In genomic region chr2:36059684-36060083, GRCh38 we compare ENCODE assay signal across 13 cellular contexts.
DNase-seq lines count a peak whose midpoint lies in the region; ATAC-seq, FAIRE-seq and TF ChIP-seq lines count a peak whose summit lies in the region.
"Had no signal": no experiment of that assay in that cellular context is flagged by ENCODE, and none has a peak within 500 bp of the region (broad histone marks: within the 10 kb centered on the region; RNA-seq: fewer than 3 reads in every experiment).

No MANE protein-coding gene starts in this region.

- FAIRE-seq in GM18507 (lab: Jason Lieb, UNC) (peak; percentile 84), H1 (lab: Jason Lieb, UNC) (no peak)
- FAIRE-seq: HepG2 had no signal

- H3K27me3 ChIP-seq in H1 (replicated peaks in 1 of 4; ENCODE audit: control insufficient read depth in 3 of 4, extremely low read depth in 1 of 4, insufficient read depth in 3 of 4, low read length in 3 of 4): no peaks in the 10 kb centered on the region
- H3K27me3 ChIP-seq in mesenchymal stem cell (ENCODE audit: control insufficient read depth in 1 of 2, insufficient read depth in 1 of 2, low read length in 2 of 2): no peaks in the 10 kb centered on the region
- H3K27me3 ChIP-seq in heart left ventricle: peaks cover 0 to 5% (median 0%) of the 10 kb centered on the region in 9 donors
- H3K27me3 ChIP-seq: SJCRH30 had no signal

- no peak overlapping the region for H3K14ac ChIP-seq in H1 (ENCODE audit: insufficient read length)
- H3K14ac ChIP-seq in mesenchymal stem cell (ENCODE audit: low read length in 2 of 2): no peak overlapping the region

- H3K18ac ChIP-seq in H1 (ENCODE audit: extremely low read depth, low read length): no peak overlapping the region
- H3K18ac ChIP-seq in mesenchymal stem cell (ENCODE audit: low read depth in 1 of 2, low read length in 2 of 2): no peak overlapping the region

- no peak overlapping the region for H3K56ac ChIP-seq in H1 (replicated peaks; ENCODE audit: insufficient read length, low read depth, low read length)

- H3K79me1 ChIP-seq in H1 (ENCODE audit: low read depth, low read length) (no peaks in the 10 kb centered on the region), mesenchymal stem cell (replicated peaks; ENCODE audit: low read length, poor library complexity, severe bottlenecking) (no peaks in the 10 kb centered on the region)

- H4K8ac ChIP-seq in H1 (ENCODE audit: extremely low read depth, insufficient read depth, low read length) (no peak overlapping the region), mesenchymal stem cell (ENCODE audit: low read length) (no peak overlapping the region)

- peak overlapping the region in 1 of 4 experiments; percentile 8; a peak in 1 of 7 replicates for H3K9ac ChIP-seq in H1 (replicated peaks in 1 of 4; ENCODE audit: extremely low read depth in 1 of 4, low read depth in 3 of 4, low read length in 3 of 4)
- H3K9ac ChIP-seq in mesenchymal stem cell (ENCODE audit: low read length): no peak overlapping the region

- H3K4ac ChIP-seq in H1 (replicated peaks; ENCODE audit: insufficient read length, low read depth, low read length) (no peak overlapping the region), mesenchymal stem cell (ENCODE audit: low read depth in 1 of 2, low read length in 2 of 2) (no peak overlapping the region)

- TF ChIP-seq POLR2A in H1 (IDR thresholded peaks at IDR 0.05; ENCODE audit: control extremely low read depth in 1 of 2, low read depth in 2 of 2, low read length in 2 of 2): no peak
- TF ChIP-seq POLR2A in heart left ventricle (IDR thresholded peaks at IDR 0.05): no peak

- H3K23me2 ChIP-seq in H1 (ENCODE audit: low read depth, low read length): peaks cover 2% of the 10 kb centered on the region; the same call in 1 of the 2 replicates

- no peak for TF ChIP-seq RAD21 in H1 (IDR thresholded peaks at IDR 0.05 in 1 of 2, conservative IDR thresholded peaks at IDR 0.05 in 1 of 2; ENCODE audit: low read depth in 2 of 2, low read length in 2 of 2)

- H2AFZ ChIP-seq in H1 (ENCODE audit: low read length): 0 out of 2 replicates have a peak overlapping the region, but pooled peaks have one; percentile 23
- H2AFZ ChIP-seq in mesenchymal stem cell (ENCODE audit: low read depth, low read length): no peak overlapping the region

- no peaks in the 10 kb centered on the region for H4K20me1 ChIP-seq in H1 (replicated peaks in 1 of 2; ENCODE audit: control insufficient read depth in 1 of 2, insufficient read depth in 2 of 2, low read length in 2 of 2)

- no peaks in the 10 kb centered on the region for H3K9me3 ChIP-seq in H1 (ENCODE audit: insufficient read depth in 2 of 2, low read depth in 1 of 2, low read length in 1 of 2)
- H3K9me3 ChIP-seq in mesenchymal stem cell (ENCODE audit: control insufficient read depth, low read length): no peaks in the 10 kb centered on the region
- H3K9me3 ChIP-seq in heart left ventricle: peaks cover 0 to 3% (median 0%) of the 10 kb centered on the region in 12 donors
- H3K9me3 ChIP-seq: SJCRH30 had no signal

- H3K23ac ChIP-seq in H1 (ENCODE audit: insufficient read length): no peak overlapping the region
- H3K23ac ChIP-seq in mesenchymal stem cell (ENCODE audit: low read length in 2 of 2): no peak overlapping the region

- H4K91ac ChIP-seq in H1 (replicated peaks; ENCODE audit: insufficient read length, low read length) (no peak overlapping the region), mesenchymal stem cell (ENCODE audit: low read length) (no peak overlapping the region)

- H3K4me2 ChIP-seq in H1 (ENCODE audit: insufficient read depth in 1 of 2, low read depth in 2 of 2, low read length in 2 of 2) (no peak overlapping the region), mesenchymal stem cell (ENCODE audit: low read length, poor library complexity, severe bottlenecking) (no peak overlapping the region)

- peak; percentile 4 for DNase-seq in GM18507 (ENCODE audit: extremely low spot score, insufficient read length, low read depth)
- DNase-seq in H1 (ENCODE audit: low read depth in 1 of 2, low spot score in 2 of 2): no peak
- no peak for DNase-seq in effector CD4-positive, alpha-beta T cell
- no peak for DNase-seq in mesenchymal stem cell
- DNase-seq in heart left ventricle: no peak
- DNase-seq in NCI-H1048 (lab: John Stamatoyannopoulos, UW): no peak
- DNase-seq: activated gamma-delta T cell, DMS153, SJCRH30 had no signal

- peak; percentile 100 for ATAC-seq in GM21717 (IDR thresholded peaks at IDR 0.05; ENCODE audit: unreplicated experiment)
- peak; percentile 100 for ATAC-seq in HG03442 (IDR thresholded peaks at IDR 0.05; ENCODE audit: unreplicated experiment)
- ATAC-seq in heart left ventricle: no peak
- ATAC-seq: HepG2 had no signal

- H3K36me3 ChIP-seq in H1 (ENCODE audit: control insufficient read depth in 2 of 4, insufficient read depth in 4 of 4, low read length in 3 of 4) (no peaks in the 10 kb centered on the region), mesenchymal stem cell (ENCODE audit: control insufficient read depth in 1 of 2, insufficient read depth in 2 of 2, low read depth in 1 of 2, low read length in 2 of 2) (no peaks in the 10 kb centered on the region), heart left ventricle (no peaks in the 10 kb centered on the region)
- H3K36me3 ChIP-seq: SJCRH30 had no signal

- H3K27ac ChIP-seq in H1 (ENCODE audit: low read depth, low read length): no peak overlapping the region
- H3K27ac ChIP-seq in mesenchymal stem cell (ENCODE audit: low read length, poor library complexity, severe bottlenecking): no peak overlapping the region
- H3K27ac ChIP-seq in heart left ventricle: no peak overlapping the region
- H3K27ac ChIP-seq: SJCRH30 had no signal

- no peak overlapping the region for H2BK20ac ChIP-seq in H1 (ENCODE audit: low read length)

- H2BK120ac ChIP-seq in H1 (replicated peaks; ENCODE audit: low read depth, low read length) (no peak overlapping the region), mesenchymal stem cell (ENCODE audit: low read depth, low read length) (no peak overlapping the region)

- no peaks in the 10 kb centered on the region for H3K79me2 ChIP-seq in H1 (ENCODE audit: control insufficient read depth in 1 of 2, insufficient read depth in 2 of 2, low read length in 2 of 2)

- CTCF ChIA-PET in H1 (lab: Charles Lee; ENCODE audit: partially characterized antibody): interaction anchor here (0.5 to 2.7 kb wide), 5 partner anchors 11 to 726 kb away, joined by 3 to 7 read pairs (median 3); no protein-coding TSS in a partner anchor

- H2BK5ac ChIP-seq in H1 (ENCODE audit: low read depth, low read length): no peak overlapping the region
- H2BK5ac ChIP-seq in mesenchymal stem cell (ENCODE audit: low read depth, low read length, poor library complexity, severe bottlenecking): no peak overlapping the region

- intact Hi-C loops in heart left ventricle (cut with DNase I): no loop called here

- H2BK12ac ChIP-seq in H1 (ENCODE audit: low read depth, low read length) (no peak overlapping the region), mesenchymal stem cell (ENCODE audit: low read length in 2 of 2) (no peak overlapping the region)

- no peak for TF ChIP-seq EP300 in H1 (IDR thresholded peaks at IDR 0.05; ENCODE audit: borderline replicate concordance in 1 of 2, low read depth in 2 of 2, low read length in 2 of 2)

- POLR2A ChIA-PET in H1 (lab: Charles Lee; ENCODE audit: partially characterized antibody): no interaction called here

- no peak overlapping the region for H4K5ac ChIP-seq in H1 (ENCODE audit: insufficient read length, low read depth, low read length)

- no peak overlapping the region for H2AK5ac ChIP-seq in H1 (ENCODE audit: low read depth, low read length)
- H2AK5ac ChIP-seq in mesenchymal stem cell (ENCODE audit: low read length, severe bottlenecking): no peak overlapping the region

- no peak overlapping the region for H3K4me3 ChIP-seq in H1 (ENCODE audit: extremely low read depth in 1 of 4, insufficient read depth in 2 of 4, low read depth in 3 of 4, low read length in 4 of 4)
- H3K4me3 ChIP-seq in mesenchymal stem cell (ENCODE audit: insufficient read depth in 1 of 2, low read depth in 1 of 2, low read length in 2 of 2): no peak overlapping the region
- H3K4me3 ChIP-seq in heart left ventricle: no peak overlapping the region
- H3K4me3 ChIP-seq: lung, SJCRH30 had no signal

- H2BK15ac ChIP-seq in H1 (ENCODE audit: low read length): no peak overlapping the region
- no peak overlapping the region for H2BK15ac ChIP-seq in mesenchymal stem cell (ENCODE audit: low read depth, poor library complexity, severe bottlenecking)

- TF ChIP-seq CTCF in H1 (IDR thresholded peaks at IDR 0.05; ENCODE audit: control extremely low read depth in 1 of 3, insufficient read depth in 1 of 3, low read depth in 1 of 3, low read length in 3 of 3) (no peak), heart left ventricle (IDR thresholded peaks at IDR 0.05) (no peak)

- no peaks in the 10 kb centered on the region for H3K4me1 ChIP-seq in H1 (replicated peaks in 1 of 4; ENCODE audit: control insufficient read depth in 3 of 4, insufficient read depth in 4 of 4, low read length in 3 of 4)
- H3K4me1 ChIP-seq in mesenchymal stem cell (ENCODE audit: control insufficient read depth, insufficient read depth, low read depth, low read length): no peaks in the 10 kb centered on the region
- H3K4me1 ChIP-seq in heart left ventricle: peaks cover 0 to 4% (median 0%) of the 10 kb centered on the region in 12 donors
- H3K4me1 ChIP-seq: SJCRH30 had no signal

TF ChIP-seq in H1, 55 proteins besides CTCF, POLR2A, EP300 and RAD21 (continues in another document):
- TF ChIP-seq SIN3A (conservative IDR thresholded peaks at IDR 0.05 in 1 of 2, IDR thresholded peaks at IDR 0.05 in 1 of 2; ENCODE audit: low read depth in 1 of 2, low read length in 2 of 2): no peak
- no peak for TF ChIP-seq FOSL1 (IDR thresholded peaks at IDR 0.05; ENCODE audit: insufficient read depth, low read depth, low read length)
- TF ChIP-seq BACH1 (IDR thresholded peaks at IDR 0.05; ENCODE audit: low read length): no peak
- TF ChIP-seq CREB1 (IDR thresholded peaks at IDR 0.05): no peak
- TF ChIP-seq CEBPB (IDR thresholded peaks at IDR 0.05; ENCODE audit: low read depth, low read length): no peak
- no peak for TF ChIP-seq TBP (IDR thresholded peaks at IDR 0.05; ENCODE audit: low read depth, low read length)
- no peak for TF ChIP-seq GTF2F1 (IDR thresholded peaks at IDR 0.05; ENCODE audit: borderline replicate concordance, low read depth, low read length)
- no peak for TF ChIP-seq POU5F1 (IDR thresholded peaks at IDR 0.05; ENCODE audit: low read depth, low read length)
- no peak for TF ChIP-seq E2F6 (IDR thresholded peaks at IDR 0.05)
- TF ChIP-seq KDM4A (IDR thresholded peaks at IDR 0.05; ENCODE audit: low read depth, low read length, severe bottlenecking): no peak
- TF ChIP-seq YY1 (IDR thresholded peaks at IDR 0.05; ENCODE audit: low read depth, low read length): no peak
- TF ChIP-seq HDAC2 (IDR thresholded peaks at IDR 0.05; ENCODE audit: borderline replicate concordance in 1 of 2, low read depth in 2 of 2, low read length in 2 of 2): no peak

Comparison
In these comparisons a context has a peak if more than half of its experiments do, and no peak if none do; other contexts are left out.
1. ATAC-seq: peak in GM21717 (single experiment) and HG03442 (single experiment); none in heart left ventricle (0 of 4).